14 cellular contexts compared by ENCODE assay signal in genomic region chr20:8082999-8083398, GRCh38. TPM values are rescaled to one million over a fixed set of nuclear protein-coding genes. Genes with fewer than 3 reads are reported as not detected.
A peak's percentile ranks its signal among the peaks of the same experiment; 100 is the strongest.
DNase-seq lines count a peak whose midpoint lies in the region; TF ChIP-seq lines count a peak whose summit lies in the region.
"Had no signal": no experiment of that assay in that cellular context is flagged by ENCODE, and none has a peak within 500 bp of the region (broad histone marks: within the 10 kb centered on the region; RNA-seq: fewer than 3 reads in every experiment).

No MANE protein-coding gene starts in this region.

- TF ChIP-seq CTCF in cardiac fibroblast (IDR thresholded peaks at IDR 0.05; ENCODE audit: low read depth, low read length) (no peak), neural cell (IDR thresholded peaks at IDR 0.05; ENCODE audit: poor library complexity, severe bottlenecking) (no peak)

- no peak overlapping the region for H3K9ac ChIP-seq in neural cell (ENCODE audit: low read length)

- no peaks in the 10 kb centered on the region for H3F3A ChIP-seq in neural cell (ENCODE audit: insufficient read depth, low read length, poor library complexity, severe bottlenecking)

- no peak overlapping the region for H3K27ac ChIP-seq in neural cell (ENCODE audit: low read length)
- H3K27ac ChIP-seq: 22Rv1 had no signal

- no peak overlapping the region for H2AFZ ChIP-seq in neural cell (ENCODE audit: low read depth, low read length)

- H3K79me2 ChIP-seq in neural cell (replicated peaks; ENCODE audit: insufficient read depth, low read length): no peaks in the 10 kb centered on the region

- H3K4me2 ChIP-seq in neural cell (ENCODE audit: low read length): no peak overlapping the region

- TF ChIP-seq EP300 in neural cell (conservative IDR thresholded peaks at IDR 0.05; ENCODE audit: poor library complexity, severe bottlenecking): no peak

- DNase-seq in DMS 273 (lab: John Stamatoyannopoulos, UW; ENCODE audit: unreplicated experiment): peak; percentile 15
- no peak for DNase-seq in DMS 273 treated with DMSO at 0.1 percent for 48 hours (lab: John Stamatoyannopoulos, UW)
- peak; percentile 57 for DNase-seq in NCI-H1436 treated with DMSO at 0.1 percent for 48 hours (lab: John Stamatoyannopoulos, UW)
- DNase-seq in cardiac fibroblast (ENCODE audit: low read depth in 2 of 2): peak; percentile 82 to 91
- DNase-seq in NCI-H2081 treated with DMSO at 0.1 percent for 48 hours (lab: John Stamatoyannopoulos, UW): no peak
- no peak for DNase-seq in T-helper 2 cell
- no peak for DNase-seq in NCI-H1694 (lab: John Stamatoyannopoulos, UW)
- DNase-seq: caudate nucleus; erythroblast; kidney glomerular epithelial cell; NCI-H2081; stimulated activated naive CD4-positive, alpha-beta T cell treated with Interleukin-2 at 50 U/mL for 16 hours had no signal

- no peaks in the 10 kb centered on the region for H4K20me1 ChIP-seq in neural cell (ENCODE audit: insufficient read depth)

- H3K36me3 ChIP-seq in neural cell (ENCODE audit: insufficient read depth, low read length): no peaks in the 10 kb centered on the region

- no peak overlapping the region for H3K4me3 ChIP-seq in cardiac fibroblast (replicated peaks in 1 of 2; ENCODE audit: low read depth in 2 of 2, low read length in 2 of 2)
- H3K4me3 ChIP-seq in neural cell (ENCODE audit: low read length): no peak overlapping the region

- H3K9me2 ChIP-seq in neural cell (ENCODE audit: insufficient read depth, low read length): no peaks in the 10 kb centered on the region

- TF ChIP-seq RAD21 in neural cell (conservative IDR thresholded peaks at IDR 0.05): no peak

- H3K27me3 ChIP-seq in neural cell (ENCODE audit: insufficient read depth, low read depth, low read length): no peaks in the 10 kb centered on the region

- H3K9me3 ChIP-seq in neural cell (ENCODE audit: low read length): no peaks in the 10 kb centered on the region

TF ChIP-seq in neural cell, 6 proteins besides CTCF, POLR2A, EP300 and RAD21:
- TF ChIP-seq SMC3 (conservative IDR thresholded peaks at IDR 0.05; ENCODE audit: poor library complexity) (no peak), POLR2AphosphoS5 (IDR thresholded peaks at IDR 0.05) (peak; percentile 46), TAF1 (IDR thresholded peaks at IDR 0.05; ENCODE audit: low read depth) (no peak)

RNA-seq across cellular contexts. Expression of gene PLCB1, which starts 49.1 kb away (rescaled TPM):
- 10.9 and 11.4 TPM in 2 replicates for polyA plus RNA-seq in neural cell
- 58.7 and 70.2 TPM in 2 replicates for polyA minus RNA-seq in neural cell

Comparison
In these comparisons a context has a peak if more than half of its experiments do, and no peak if none do; other contexts are left out.
1. DNase-seq: peak in DMS 273 (single experiment), NCI-H1436 treated with DMSO at 0.1 percent for 48 hours (single experiment) and cardiac fibroblast (2 of 2); none in DMS 273 treated with DMSO at 0.1 percent for 48 hours (single experiment), NCI-H2081 treated with DMSO at 0.1 percent for 48 hours (single experiment), T-helper 2 cell (0 of 5) and NCI-H1694 (single experiment).